Comparison of ENCODE assay signal across 23 cellular contexts in genomic region chr17:20279631-20280030, GRCh38.
DNase-seq lines count a peak whose midpoint lies in the region; ATAC-seq, FAIRE-seq and TF ChIP-seq lines count a peak whose summit lies in the region.
"Had no signal": no experiment of that assay in that cellular context is flagged by ENCODE, and none has a peak within 500 bp of the region (broad histone marks: within the 10 kb centered on the region; RNA-seq: fewer than 3 reads in every experiment).

No MANE protein-coding gene starts in this region.

- no peak overlapping the region for H4K8ac ChIP-seq in H9 (replicated peaks; ENCODE audit: insufficient read length, low read depth, low read length)

- H3K27me3 Mint-ChIP-seq in H9 (ENCODE audit: low read depth) (no peaks in the 10 kb centered on the region), astrocyte (ENCODE audit: low read depth, unreplicated experiment) (no peaks in the 10 kb centered on the region), nephron (ENCODE audit: low read depth) (no peaks in the 10 kb centered on the region)
- H3K27me3 Mint-ChIP-seq: T-cell had no signal

- H3K9ac ChIP-seq in H9 (ENCODE audit: extremely low read depth, insufficient read length, low read length) (no peak overlapping the region), astrocyte (ENCODE audit: low read length) (no peak overlapping the region), kidney (ENCODE audit: low read length in 2 of 2) (no peak overlapping the region)

- H3K14ac ChIP-seq in H9 (ENCODE audit: insufficient read depth, low read length): no peak overlapping the region

- H2BK5ac ChIP-seq in H9 (ENCODE audit: insufficient read length, low read length): no peak overlapping the region

- H3K79me2 ChIP-seq in H9 (ENCODE audit: insufficient read depth, low read length): no peaks in the 10 kb centered on the region
- H3K79me2 ChIP-seq in astrocyte (ENCODE audit: insufficient read depth, low read length): no peaks in the 10 kb centered on the region

- H3T11ph ChIP-seq in H9 (ENCODE audit: low read length): no peak overlapping the region

- H3K9me3 ChIP-seq in H9 (ENCODE audit: control insufficient read depth, low read depth, low read length) (no peaks in the 10 kb centered on the region), astrocyte (ENCODE audit: insufficient read depth, low read depth, low read length) (no peaks in the 10 kb centered on the region), kidney (ENCODE audit: control insufficient read depth in 1 of 2, low read length in 2 of 2) (no peaks in the 10 kb centered on the region)
- H3K9me3 ChIP-seq: Caco-2 had no signal

- H3K56ac ChIP-seq in H9 (ENCODE audit: insufficient read length, low read depth, low read length): no peak overlapping the region

- no peak overlapping the region for H2AK5ac ChIP-seq in H9 (ENCODE audit: insufficient read length, low read length)

- no peak overlapping the region for H2BK120ac ChIP-seq in H9 (ENCODE audit: low read depth, low read length, poor library complexity, severe bottlenecking)

- H3K4ac ChIP-seq in H9 (ENCODE audit: low read depth, low read length): no peak overlapping the region

- H3K36me3 Mint-ChIP-seq in H9 (ENCODE audit: insufficient read depth in 1 of 3, low read depth in 3 of 3) (peaks cover 9 to 30% (median 13%) of the 10 kb centered on the region in 3 experiments; a peak in 5 of 7 replicates), astrocyte (ENCODE audit: low read depth, unreplicated experiment) (peaks cover 36% of the 10 kb centered on the region), nephron (ENCODE audit: low read depth) (peaks cover 4% of the 10 kb centered on the region)
- H3K36me3 Mint-ChIP-seq: CD8-positive, alpha-beta T cell; T-cell had no signal

- TF ChIP-seq CTCF in H9 (conservative IDR thresholded peaks at IDR 0.05): no peak
- no peak for TF ChIP-seq CTCF in astrocyte (IDR thresholded peaks at IDR 0.05; ENCODE audit: insufficient read depth, low read depth, low read length)
- TF ChIP-seq CTCF in nephron (IDR thresholded peaks at IDR 0.05; ENCODE audit: unreplicated experiment in 3 of 3): no peak
- TF ChIP-seq CTCF in kidney (IDR thresholded peaks at IDR 0.05; ENCODE audit: borderline replicate concordance, extremely low read depth, insufficient read depth): no peak

- no peaks in the 10 kb centered on the region for H3K23me2 ChIP-seq in H9 (ENCODE audit: insufficient read length, low read depth, low read length, poor library complexity, severe bottlenecking)

- no CpG with 5 or more reads among the region's 3 CpGs for WGBS in H9 (ENCODE audit: extremely low coverage, insufficient read length, low lambda C conversion rate)

- no peaks in the 10 kb centered on the region for H3K79me1 ChIP-seq in H9 (ENCODE audit: insufficient read depth, low read depth, low read length, poor library complexity, severe bottlenecking)

- no peak overlapping the region for H3K4me3 ChIP-seq in astrocyte (ENCODE audit: insufficient read depth, low read depth, low read length)
- no peak overlapping the region for H3K4me3 ChIP-seq in kidney (ENCODE audit: low read length in 2 of 2)

- FAIRE-seq in astrocyte (lab: Jason Lieb, UNC) (no peak), kidney (lab: Jason Lieb, UNC) (no peak)
- FAIRE-seq: GM12892, GM19239 had no signal

- no peak overlapping the region for H2BK20ac ChIP-seq in H9 (ENCODE audit: low read depth, low read length, poor library complexity, severe bottlenecking)

- H3K4me1 ChIP-seq in H9 (ENCODE audit: insufficient read depth, low read length) (no peaks in the 10 kb centered on the region), astrocyte (ENCODE audit: insufficient read depth, low read length) (peaks cover 3% of the 10 kb centered on the region), kidney (ENCODE audit: control insufficient read depth in 1 of 2, insufficient read depth in 1 of 2, low read depth in 1 of 2, low read length in 2 of 2) (no peaks in the 10 kb centered on the region)
- H3K4me1 ChIP-seq: Caco-2 had no signal

- H3K36me3 ChIP-seq in astrocyte (ENCODE audit: insufficient read depth, low read length): no peaks in the 10 kb centered on the region
- H3K36me3 ChIP-seq in kidney (ENCODE audit: control insufficient read depth in 1 of 2, insufficient read depth in 2 of 2, low read length in 2 of 2): no peaks in the 10 kb centered on the region

- H3K4me1 Mint-ChIP-seq in H9: peaks cover 0 to 3% of the 10 kb centered on the region in 2 experiments; a peak in 1 of 4 replicates
- peaks cover 19% of the 10 kb centered on the region for H3K4me1 Mint-ChIP-seq in astrocyte (ENCODE audit: low read depth, unreplicated experiment)
- peaks cover 33% of the 10 kb centered on the region for H3K4me1 Mint-ChIP-seq in nephron

- DNase-seq in H9 (no peak), NCI-H1694 treated with DMSO at 0.1 percent for 48 hours (lab: John Stamatoyannopoulos, UW) (peak; percentile 49), astrocyte (ENCODE audit: low read depth) (no peak), kidney (no peak), NCI-H2196 treated with DMSO at 0.1 percent for 48 hours (lab: John Stamatoyannopoulos, UW; ENCODE audit: unreplicated experiment) (no peak)
- DNase-seq: C1 segment of cervical spinal cord; Caco-2; CD8-positive, alpha-beta T cell; DND-41; NCI-H1092; NCI-H1417 treated with DMSO at 0.1 percent for 48 hours; NCI-H187 treated with DMSO at 0.1 percent for 48 hours; NCI-H226; NCI-H510A; NCI-H774; Right ventricle myocardium superior; RPMI8226; T-cell had no signal

- no peak for TF ChIP-seq POLR2A in GM18505 (IDR thresholded peaks at IDR 0.05; ENCODE audit: borderline replicate concordance, extremely low read depth, insufficient read depth, insufficient read length)

- H3K27ac Mint-ChIP-seq in H9 (peak overlapping the region in 1 of 3 experiments; percentile 86; a peak in 2 of 7 replicates), astrocyte (ENCODE audit: unreplicated experiment) (no peak overlapping the region), nephron (peak overlapping the region in 2 of 3 experiments; percentile 15 to 53)
- H3K27ac Mint-ChIP-seq: CD8-positive, alpha-beta T cell; T-cell had no signal

- no peak for ATAC-seq in GM18505 (IDR thresholded peaks at IDR 0.05; ENCODE audit: unreplicated experiment)
- ATAC-seq: CD8-positive, alpha-beta T cell had no signal

- H2BK12ac ChIP-seq in H9 (ENCODE audit: insufficient read length, low read depth, low read length): no peak overlapping the region

- H3K23ac ChIP-seq in H9 (ENCODE audit: insufficient read length, low read depth, low read length): no peak overlapping the region

- no peak overlapping the region for H3K18ac ChIP-seq in H9 (ENCODE audit: insufficient read length, low read depth, low read length)

- intact Hi-C loops in kidney (cut with DNase I): no loop called here

- H3K27me3 ChIP-seq in H9 (ENCODE audit: insufficient read depth, low read length): no peaks in the 10 kb centered on the region
- no peaks in the 10 kb centered on the region for H3K27me3 ChIP-seq in astrocyte (ENCODE audit: insufficient read depth, low read length)

- H3K9me3 Mint-ChIP-seq in H9: no peaks in the 10 kb centered on the region
- H3K9me3 Mint-ChIP-seq in astrocyte (ENCODE audit: unreplicated experiment): no peaks in the 10 kb centered on the region
- no peaks in the 10 kb centered on the region for H3K9me3 Mint-ChIP-seq in nephron
- H3K9me3 Mint-ChIP-seq: CD8-positive, alpha-beta T cell; T-cell had no signal

- H3K4me2 ChIP-seq in H9 (ENCODE audit: insufficient read depth, insufficient read length, low read length): no peak overlapping the region
- H3K4me2 ChIP-seq in astrocyte (ENCODE audit: low read length): no peak overlapping the region

- no peak overlapping the region for H3K4me3 Mint-ChIP-seq in H9
- peak overlapping the region; percentile 40 for H3K4me3 Mint-ChIP-seq in astrocyte (ENCODE audit: unreplicated experiment)
- no peak overlapping the region for H3K4me3 Mint-ChIP-seq in nephron
- H3K4me3 Mint-ChIP-seq: CD8-positive, alpha-beta T cell; T-cell had no signal

- peak overlapping the region; percentile 61 for H4K5ac ChIP-seq in H9 (ENCODE audit: insufficient read length, low read depth, low read length)

- H2BK15ac ChIP-seq in H9 (ENCODE audit: low read depth, low read length): no peak overlapping the region

- H3K27ac ChIP-seq in H9 (ENCODE audit: insufficient read length, low read depth, low read length) (no peak overlapping the region), astrocyte (ENCODE audit: low read depth, low read length) (no peak overlapping the region), kidney (ENCODE audit: low read depth in 2 of 2, low read length in 2 of 2) (no peak overlapping the region)
- H3K27ac ChIP-seq: HL-60 had no signal

- H4K91ac ChIP-seq in H9 (ENCODE audit: insufficient read length, low read depth, low read length): no peak overlapping the region

- H2AFZ ChIP-seq in H9 (ENCODE audit: low read length) (no peak overlapping the region), astrocyte (ENCODE audit: low read depth, low read length) (no peak overlapping the region)

- H4K20me1 ChIP-seq in H9 (ENCODE audit: control insufficient read depth, insufficient read depth, insufficient read length) (no peaks in the 10 kb centered on the region), astrocyte (ENCODE audit: insufficient read depth, low read length) (peaks cover 6% of the 10 kb centered on the region)
